ENCODE assay signal across 20 cellular contexts in genomic region chr1:191734321-191734720, GRCh38.
A peak's percentile ranks its signal among the peaks of the same experiment; 100 is the strongest.
DNase-seq lines count a peak whose midpoint lies in the region; ATAC-seq and TF ChIP-seq lines count a peak whose summit lies in the region.
"Had no signal": no experiment of that assay in that cellular context is flagged by ENCODE, and none has a peak within 500 bp of the region (broad histone marks: within the 10 kb centered on the region; RNA-seq: fewer than 3 reads in every experiment).

No MANE protein-coding gene starts in this region.

- ATAC-seq in HCT116 (no peak), HG03460 (IDR thresholded peaks at IDR 0.05; ENCODE audit: unreplicated experiment) (no peak)

- H3K9me3 ChIP-seq in HCT116 (ENCODE audit: control insufficient read depth in 1 of 2, insufficient read depth in 1 of 2, low read depth in 1 of 2, low read length in 2 of 2) (no peaks in the 10 kb centered on the region), endodermal cell (ENCODE audit: control insufficient read depth, low read length) (peaks cover 42% of the 10 kb centered on the region)
- H3K9me3 ChIP-seq: BE2C, Caco-2 had no signal

- RAD21 ChIA-PET in HCT116 (lab: Charles Lee; ENCODE audit: low non-redundant PET in 1 of 2, low total read pairs in 2 of 2, uncharacterized antibody in 2 of 2, unreplicated experiment in 2 of 2) = no interaction called here

- POLR2A ChIA-PET in HCT116 (lab: Charles Lee) = no interaction called here

- no peak overlapping the region for H3K27ac ChIP-seq in HCT116 (ENCODE audit: low read depth, low read length)
- H3K27ac ChIP-seq in endodermal cell (ENCODE audit: low read depth, low read length) = no peak overlapping the region
- H3K27ac ChIP-seq: BLaER1 had no signal

- BruUV-seq in HCT116 (replicated peaks; lab: Mats Ljungman, UMichigan) = no TSS peak

- no peaks in the 10 kb centered on the region for H3K27me3 Mint-ChIP-seq in endodermal cell (ENCODE audit: insufficient read depth)
- H3K27me3 Mint-ChIP-seq: CD4-positive, alpha-beta memory T cell; CD4-positive, CD25-positive, alpha-beta regulatory T cell; CD8-positive, alpha-beta memory T cell had no signal

- H3K9me3 Mint-ChIP-seq in endodermal cell = peaks cover 27% of the 10 kb centered on the region

- H2AFZ ChIP-seq in HCT116 (ENCODE audit: low read depth, low read length, poor library complexity, severe bottlenecking) = peak overlapping the region; percentile 45

- H3K36me3 ChIP-seq in HCT116 (ENCODE audit: control insufficient read depth in 1 of 2, insufficient read depth in 2 of 2, low read length in 2 of 2) (no peaks in the 10 kb centered on the region), endodermal cell (ENCODE audit: control insufficient read depth, insufficient read depth, low read length) (no peaks in the 10 kb centered on the region)
- H3K36me3 ChIP-seq: BE2C, BLaER1 had no signal

- no peak overlapping the region for H3K4me3 ChIP-seq in HCT116 (replicated peaks in 1 of 2; ENCODE audit: low read depth in 1 of 2, low read length in 2 of 2)
- H3K4me3 ChIP-seq in endodermal cell (ENCODE audit: low read length) = peak overlapping the region; percentile 44
- H3K4me3 ChIP-seq: BLaER1 had no signal

- CTCF ChIA-PET in HCT116 (lab: Charles Lee) = no interaction called here

- TF ChIP-seq POLR2A in HCT116 (IDR thresholded peaks at IDR 0.05; ENCODE audit: borderline replicate concordance, extremely low read depth, insufficient read depth, insufficient read length) = no peak

- H3K27ac Mint-ChIP-seq in endodermal cell = no peak overlapping the region
- H3K27ac Mint-ChIP-seq: CD14-positive monocyte; CD4-positive, alpha-beta memory T cell; CD4-positive, CD25-positive, alpha-beta regulatory T cell; CD8-positive, alpha-beta memory T cell had no signal

- H3K9ac ChIP-seq in HCT116 (ENCODE audit: low read length) = no peak overlapping the region
- no peak overlapping the region for H3K9ac ChIP-seq in endodermal cell (ENCODE audit: extremely low read depth, low read length, poor library complexity, severe bottlenecking)
- H3K9ac ChIP-seq: BLaER1 had no signal

- H3K4me1 ChIP-seq in HCT116 (ENCODE audit: control insufficient read depth in 1 of 2, insufficient read depth in 2 of 2, low read length in 2 of 2) = no peaks in the 10 kb centered on the region
- no peaks in the 10 kb centered on the region for H3K4me1 ChIP-seq in endodermal cell (ENCODE audit: control insufficient read depth, insufficient read depth, low read length)
- H3K4me1 ChIP-seq: BE2C, BLaER1, Caco-2 had no signal

- no peaks in the 10 kb centered on the region for H3K27me3 ChIP-seq in HCT116 (ENCODE audit: insufficient read depth, low read length)
- no peaks in the 10 kb centered on the region for H3K27me3 ChIP-seq in endodermal cell (ENCODE audit: control insufficient read depth, insufficient read depth, low read length, poor library complexity, severe bottlenecking)
- H3K27me3 ChIP-seq: BE2C, BLaER1 had no signal

- no peak overlapping the region for H3K4me2 ChIP-seq in HCT116 (ENCODE audit: low read length)
- H3K4me2 ChIP-seq: BLaER1 had no signal

- H3K36me3 Mint-ChIP-seq in endodermal cell (ENCODE audit: low read depth) = peaks cover 7% of the 10 kb centered on the region
- H3K36me3 Mint-ChIP-seq: CD14-positive monocyte; CD4-positive, alpha-beta memory T cell; CD4-positive, CD25-positive, alpha-beta regulatory T cell; CD8-positive, alpha-beta memory T cell had no signal

- H4K20me1 ChIP-seq in HCT116 (ENCODE audit: insufficient read depth) = no peaks in the 10 kb centered on the region
- H4K20me1 ChIP-seq: BLaER1 had no signal

- H3K9me2 ChIP-seq in HCT116 (ENCODE audit: insufficient read depth) = no peaks in the 10 kb centered on the region

- H3K4me3 Mint-ChIP-seq in endodermal cell = no peak overlapping the region
- H3K4me3 Mint-ChIP-seq: CD14-positive monocyte; CD4-positive, alpha-beta memory T cell; CD4-positive, CD25-positive, alpha-beta regulatory T cell; CD8-positive, alpha-beta memory T cell had no signal

- no peak for DNase-seq in HCT116 (ENCODE audit: low read depth, low spot score)
- no peak for DNase-seq in endodermal cell
- DNase-seq in inferior parietal cortex (ENCODE audit: extremely low spot score) = peak; percentile 9
- DNase-seq in SKM-1 treated with dmso at 0.1 percent for 144 hours (lab: John Stamatoyannopoulos, UW; ENCODE audit: unreplicated experiment) = no peak
- no peak for DNase-seq in Ammon's horn (ENCODE audit: low spot score)
- no peak for DNase-seq in stimulated activated CD4-positive, alpha-beta T cell treated with anti-CD3 and anti-CD28 coated beads, Interleukin-4, amount 100 ng/mL, for 24 hours
- DNase-seq: 8988T; AML-193; BE2C; C1 segment of cervical spinal cord; Caco-2; Calu3; CD4-positive, alpha-beta memory T cell; CD4-positive, CD25-positive, alpha-beta regulatory T cell; CD8-positive, alpha-beta memory T cell; DMS79 treated with DMSO at 0.1 percent for 48 hours; GF-D8 had no signal

- TF ChIP-seq CTCF in HCT116 (IDR thresholded peaks at IDR 0.05 in 2 of 3, conservative IDR thresholded peaks at IDR 0.05 in 1 of 3; ENCODE audit: borderline replicate concordance in 1 of 3, insufficient read depth in 1 of 3, low read depth in 2 of 3, low read length in 2 of 3) = no peak
- no peak for TF ChIP-seq CTCF in endodermal cell (conservative IDR thresholded peaks at IDR 0.05)

- intact Hi-C loops in HCT116 (cut with micrococcal nuclease) = no loop called here

- H3K4me1 Mint-ChIP-seq in endodermal cell = no peaks in the 10 kb centered on the region
- H3K4me1 Mint-ChIP-seq: CD14-positive monocyte; CD4-positive, alpha-beta memory T cell; CD4-positive, CD25-positive, alpha-beta regulatory T cell; CD8-positive, alpha-beta memory T cell had no signal

- TF ChIP-seq RAD21 in HCT116 (IDR thresholded peaks at IDR 0.05; ENCODE audit: low read depth) = no peak

- H3K79me2 ChIP-seq in HCT116 (ENCODE audit: insufficient read depth, low read length) = no peaks in the 10 kb centered on the region

TF ChIP-seq in HCT116, 20 proteins besides CTCF, POLR2A, EP300 and RAD21 (continues in another document):
- TF ChIP-seq REST (IDR thresholded peaks at IDR 0.05; ENCODE audit: low read depth) (no peak), CEBPB (IDR thresholded peaks at IDR 0.05; ENCODE audit: low read depth) (no peak), EZH2 (IDR thresholded peaks at IDR 0.05) (no peak), POLR2AphosphoS5 (IDR thresholded peaks at IDR 0.05; ENCODE audit: low read depth, low read length) (no peak), SP1 (IDR thresholded peaks at IDR 0.05; ENCODE audit: low read depth) (no peak), SIN3A (IDR thresholded peaks at IDR 0.05; ENCODE audit: low read depth) (no peak), ZNF274 (IDR thresholded peaks at IDR 0.05; ENCODE audit: low read depth, low read length) (no peak), ZFX (IDR thresholded peaks at IDR 0.05) (no peak), ZBTB33 (IDR thresholded peaks at IDR 0.05; ENCODE audit: extremely low read depth, insufficient replicate concordance, low read length) (no peak), MAX (IDR thresholded peaks at IDR 0.05) (no peak), JUND (IDR thresholded peaks at IDR 0.05) (no peak), SRF (IDR thresholded peaks at IDR 0.05; ENCODE audit: low read depth) (no peak), EGR1 (IDR thresholded peaks at IDR 0.05; ENCODE audit: low read depth) (no peak), ATF3 (IDR thresholded peaks at IDR 0.05) (no peak)
